In the genomic region with DNA sequence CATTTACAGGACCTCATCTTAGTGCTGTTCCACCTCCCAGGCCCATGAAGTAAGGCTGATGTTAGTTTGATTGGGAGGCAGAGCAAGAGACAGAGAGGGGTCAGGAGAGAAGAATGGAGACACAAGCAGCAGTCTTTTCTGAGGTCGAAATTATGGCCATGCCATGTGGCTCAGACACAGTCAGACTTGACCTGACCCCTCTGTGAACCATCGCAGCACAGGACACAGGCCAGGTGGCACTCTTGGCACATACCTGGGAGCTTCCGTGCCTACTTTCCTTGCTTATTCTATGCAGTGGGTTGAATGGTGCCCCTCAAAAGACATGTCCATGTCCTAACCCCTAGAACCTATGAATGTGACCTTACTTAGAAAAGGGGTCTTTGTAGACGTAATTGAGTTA, we compare ENCODE assay signal across 27 cellular contexts.
"Had no signal": no experiment of that assay in that cellular context is flagged by ENCODE, and none has a peak within 500 bp of the region (broad histone marks: within the 10 kb centered on the region; RNA-seq: fewer than 3 reads in every experiment).

No MANE protein-coding gene starts in this region.

- H3K36me3 ChIP-seq: ascending aorta, breast epithelium, WERI-Rb-1 had no signal

- H3K27me3 ChIP-seq: ascending aorta, breast epithelium had no signal

- H3K4me1 ChIP-seq: ascending aorta, breast epithelium had no signal

- H3K9me3 Mint-ChIP-seq: activated B cell treated with CpG ODN at 0.5 μM for 24 hours; activated CD8-positive, alpha-beta T cell treated with anti-CD3 and anti-CD28 coated beads for 36 hours; activated naive CD4-positive, alpha-beta T cell treated with anti-CD3 and anti-CD28 coated beads, Interleukin-2, amount 10 ng/mL, durations not matched to agents 7 days and 5 days; activated naive CD4-positive, alpha-beta T cell treated with anti-CD3 and anti-CD28 coated beads, Interleukin-2, amount 50 U/mL, for 72 hours; activated naive CD8-positive, alpha-beta T cell treated with anti-CD3 and anti-CD28 coated beads, Interleukin-2, amount 10 ng/mL, durations not matched to agents 7 days and 5 days; activated T-cell treated with anti-CD3 and anti-CD28 coated beads, Interleukin-2, amount 50 U/mL, for 72 hours; brain; T-helper 2 cell treated with Interferon-gamma antibody and Interleukin-4, amounts not matched to agents 5 μg/mL and 100 μg/mL, for 36 hours had no signal

- H3K4me3 Mint-ChIP-seq: activated B cell treated with CpG ODN at 0.5 μM for 24 hours; activated CD8-positive, alpha-beta T cell treated with anti-CD3 and anti-CD28 coated beads for 36 hours; activated naive CD4-positive, alpha-beta T cell treated with anti-CD3 and anti-CD28 coated beads, Interleukin-2, amount 10 ng/mL, durations not matched to agents 7 days and 5 days; activated naive CD8-positive, alpha-beta T cell treated with anti-CD3 and anti-CD28 coated beads, Interleukin-2, amount 10 ng/mL, durations not matched to agents 7 days and 5 days; activated T-cell treated with anti-CD3 and anti-CD28 coated beads, Interleukin-2, amount 50 U/mL, for 72 hours; brain; T-helper 17 cell; T-helper 2 cell treated with Interferon-gamma antibody and Interleukin-4, amounts not matched to agents 5 μg/mL and 100 μg/mL, for 36 hours had no signal

- H3K4me1 Mint-ChIP-seq: activated B cell treated with CpG ODN at 0.5 μM for 24 hours; activated naive CD4-positive, alpha-beta T cell treated with anti-CD3 and anti-CD28 coated beads, Interleukin-2, amount 10 ng/mL, durations not matched to agents 7 days and 5 days; activated naive CD8-positive, alpha-beta T cell treated with anti-CD3 and anti-CD28 coated beads, Interleukin-2, amount 10 ng/mL, durations not matched to agents 7 days and 5 days; brain; T-helper 17 cell had no signal

- H3K27ac ChIP-seq: ascending aorta, breast epithelium, epithelial cell of prostate, WERI-Rb-1 had no signal

- H3K27me3 Mint-ChIP-seq: activated B cell treated with CpG ODN at 0.5 μM for 24 hours; activated CD8-positive, alpha-beta T cell treated with anti-CD3 and anti-CD28 coated beads for 36 hours; activated naive CD4-positive, alpha-beta T cell treated with anti-CD3 and anti-CD28 coated beads, Interleukin-2, amount 10 ng/mL, durations not matched to agents 7 days and 5 days; activated naive CD8-positive, alpha-beta T cell treated with anti-CD3 and anti-CD28 coated beads, Interleukin-2, amount 10 ng/mL, durations not matched to agents 7 days and 5 days had no signal

- H3K36me3 Mint-ChIP-seq: activated naive CD4-positive, alpha-beta T cell treated with anti-CD3 and anti-CD28 coated beads, Interleukin-2, amount 10 ng/mL, durations not matched to agents 7 days and 5 days; activated naive CD4-positive, alpha-beta T cell treated with anti-CD3 and anti-CD28 coated beads, Interleukin-2, amount 50 U/mL, for 72 hours; activated naive CD8-positive, alpha-beta T cell treated with anti-CD3 and anti-CD28 coated beads, Interleukin-2, amount 10 ng/mL, durations not matched to agents 7 days and 5 days; brain had no signal

- H3K4me3 ChIP-seq: ascending aorta, breast epithelium had no signal

- DNase-seq: activated B cell treated with CpG ODN at 0.5 μM for 24 hours; activated CD4-positive, alpha-beta T cell treated with anti-CD3 and anti-CD28 coated beads for 48 hours; activated CD4-positive, alpha-beta T cell treated with anti-CD3 and anti-CD28 coated beads, Interleukin-2, amount 50 U/mL, for 1 hour; activated CD4-positive, alpha-beta T cell treated with anti-CD3 and anti-CD28 coated beads, Interleukin-2, amount 50 U/mL, for 48 hours; activated CD8-positive, alpha-beta memory T cell treated with anti-CD3 and anti-CD28 coated beads for 24 hours; activated CD8-positive, alpha-beta memory T cell treated with anti-CD3 and anti-CD28 coated beads, Interleukin-2, amount 50 U/mL, for 4 hours; activated CD8-positive, alpha-beta T cell treated with anti-CD3 and anti-CD28 coated beads for 36 hours; activated gamma-delta T cell; activated naive CD4-positive, alpha-beta T cell; activated naive CD4-positive, alpha-beta T cell treated with anti-CD3 and anti-CD28 coated beads, Interleukin-2, amount 10 ng/mL, durations not matched to agents 7 days and 5 days; activated naive CD8-positive, alpha-beta T cell treated with anti-CD3 and anti-CD28 coated beads, Interleukin-2, amount 10 ng/mL, durations not matched to agents 7 days and 5 days; activated T-cell treated with anti-CD3 and anti-CD28 coated beads, Interleukin-2, amount 50 U/mL, for 1 hour; activated T-cell treated with anti-CD3 and anti-CD28 coated beads, Interleukin-2, amount 50 U/mL, for 72 hours; cortex of kidney; effector CD8-positive, alpha-beta T cell; foreskin fibroblast; T-helper 1 cell; T-helper 17 cell; T1000; WERI-Rb-1 had no signal

- ATAC-seq: activated CD4-positive, CD25-positive, alpha-beta regulatory T cell treated with anti-CD3 and anti-CD28 coated beads, Interleukin-2, amount 50 U/mL, for 24 hours; activated CD8-positive, alpha-beta T cell treated with anti-CD3 and anti-CD28 coated beads for 36 hours; activated naive CD4-positive, alpha-beta T cell treated with anti-CD3 and anti-CD28 coated beads, Interleukin-2, amount 50 U/mL, for 72 hours; activated T-cell treated with anti-CD3 and anti-CD28 coated beads, Interleukin-2, amount 50 U/mL, for 72 hours; T-helper 17 cell had no signal

- H3K9me3 ChIP-seq: ascending aorta, breast epithelium had no signal
